16 cellular contexts compared by ENCODE assay signal in the genomic region with DNA sequence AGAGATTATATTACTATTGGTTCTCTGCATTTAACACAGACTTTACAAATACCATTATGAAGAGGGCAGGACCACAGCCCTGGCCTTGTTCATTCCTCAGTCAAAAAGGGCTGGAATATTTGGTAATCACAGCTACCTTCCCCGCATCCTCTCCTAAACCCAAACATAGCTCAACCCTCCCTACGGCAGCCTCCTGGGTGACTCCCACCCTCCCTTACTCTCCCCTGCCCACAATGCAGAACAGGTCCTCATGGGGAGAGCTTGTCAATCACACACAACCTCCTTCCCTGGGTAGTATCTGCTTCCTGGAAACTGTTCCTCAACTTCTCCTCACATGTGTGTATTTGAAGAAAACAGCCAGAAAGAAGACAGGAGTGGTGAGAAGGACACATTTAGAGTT.
"Had no signal": no experiment of that assay in that cellular context is flagged by ENCODE, and none has a peak within 500 bp of the region (broad histone marks: within the 10 kb centered on the region; RNA-seq: fewer than 3 reads in every experiment).

No MANE protein-coding gene starts in this region.

- ATAC-seq: activated CD4-positive, alpha-beta T cell treated with anti-CD3 and anti-CD28 coated beads for 36 hours; effector memory CD8-positive, alpha-beta T cell; left lung; stimulated activated naive CD8-positive, alpha-beta T cell treated with anti-CD3 and anti-CD28 coated beads, Interleukin-15, amount 100 ng/mL, for 72 hours had no signal

- H3K27ac Mint-ChIP-seq: activated CD4-positive, alpha-beta T cell treated with anti-CD3 and anti-CD28 coated beads for 36 hours; activated naive CD8-positive, alpha-beta T cell; activated T-helper 1 cell treated with anti-CD3 and anti-CD28 coated beads, Interleukin-12 subunit alpha, Interleukin-12 subunit beta, Interleukin-2, Interleukin-4 antibody, amounts not matched to agents 30 ng/mL and 10 ng/mL and 1 ng/mL, durations not matched to agents 14 hours and 24 hours and 36 hours; effector memory CD8-positive, alpha-beta T cell; stimulated activated naive CD8-positive, alpha-beta T cell treated with anti-CD3 and anti-CD28 coated beads, Interleukin-15, amount 100 ng/mL, for 72 hours; WTC11 had no signal

- DNase-seq: activated CD4-positive, alpha-beta T cell treated with anti-CD3 and anti-CD28 coated beads for 36 hours; activated CD4-positive, alpha-beta T cell treated with anti-CD3 and anti-CD28 coated beads, Interleukin-2, amount 50 U/mL, for 48 hours; activated T-cell treated with anti-CD3 and anti-CD28 coated beads for 4 hours; dermis blood vessel endothelial cell; effector memory CD8-positive, alpha-beta T cell; left lung; midbrain; small intestine; stimulated activated CD4-positive, alpha-beta T cell treated with anti-CD3 and anti-CD28 coated beads, Interleukin-4, amount 100 ng/mL, for 1 hour; stimulated activated naive CD8-positive, alpha-beta T cell treated with anti-CD3 and anti-CD28 coated beads, Interleukin-15, amount 100 ng/mL, for 72 hours; trophoblast cell had no signal

- H3K9me3 ChIP-seq: left lung, prostate gland had no signal

- H3K27me3 ChIP-seq: left lung had no signal

- H3K4me1 ChIP-seq: prostate gland had no signal

- H3K9me3 Mint-ChIP-seq: activated T-helper 1 cell treated with anti-CD3 and anti-CD28 coated beads, Interleukin-12 subunit alpha, Interleukin-12 subunit beta, Interleukin-2, Interleukin-4 antibody, amounts not matched to agents 30 ng/mL and 10 ng/mL and 1 ng/mL, durations not matched to agents 14 hours and 24 hours and 36 hours; effector memory CD8-positive, alpha-beta T cell; neural crest cell; stimulated activated naive CD8-positive, alpha-beta T cell treated with anti-CD3 and anti-CD28 coated beads, Interleukin-15, amount 100 ng/mL, for 72 hours; WTC11 had no signal

- H3K4me3 ChIP-seq: left lung, prostate gland had no signal

- H3K27ac ChIP-seq: left lung, prostate gland had no signal

- H3K4me3 Mint-ChIP-seq: activated CD4-positive, alpha-beta T cell treated with anti-CD3 and anti-CD28 coated beads for 36 hours; activated naive CD8-positive, alpha-beta T cell; activated T-helper 1 cell treated with anti-CD3 and anti-CD28 coated beads, Interleukin-12 subunit alpha, Interleukin-12 subunit beta, Interleukin-2, Interleukin-4 antibody, amounts not matched to agents 30 ng/mL and 10 ng/mL and 1 ng/mL, durations not matched to agents 14 hours and 24 hours and 36 hours; effector memory CD8-positive, alpha-beta T cell; neural crest cell; stimulated activated naive CD8-positive, alpha-beta T cell treated with anti-CD3 and anti-CD28 coated beads, Interleukin-15, amount 100 ng/mL, for 72 hours; WTC11 had no signal

- H3K36me3 ChIP-seq: left lung, prostate gland had no signal

- H3K36me3 Mint-ChIP-seq: activated naive CD8-positive, alpha-beta T cell; WTC11 had no signal
